In genomic region chr11:67420646-67421420, GRCh38 we compare ENCODE assay signal across 8 cellular contexts. TPM values are rescaled to one million over a fixed set of nuclear protein-coding genes. Genes with fewer than 3 reads are reported as not detected.
DNase-seq lines count a peak whose midpoint lies in the region; ATAC-seq and TF ChIP-seq lines count a peak whose summit lies in the region.

No MANE protein-coding gene starts in this region.

- TF ChIP-seq EP300 in esophagus muscularis mucosa (IDR thresholded peaks at IDR 0.05), result no peak

- H3K9me3 Mint-ChIP-seq in naive B cell, result no peaks in the 10 kb centered on the region

- no peak for TF ChIP-seq POLR2A in esophagus muscularis mucosa (IDR thresholded peaks at IDR 0.05; ENCODE audit: low read depth)

- peak overlapping the region; percentile 73 for H2AFZ ChIP-seq in KMS-11 (ENCODE audit: low read depth)

- TF ChIP-seq CTCF in KMS-11 (conservative IDR thresholded peaks at IDR 0.05; ENCODE audit: low read depth, low read length) (no peak), esophagus muscularis mucosa (IDR thresholded peaks at IDR 0.05) (no peak)

- H3K36me3 Mint-ChIP-seq in naive B cell, result no peaks in the 10 kb centered on the region

- peaks cover 12% of the 10 kb centered on the region for H3K4me1 ChIP-seq in KMS-11 (ENCODE audit: low read depth, poor library complexity, severe bottlenecking)
- peaks cover 42 to 54% (median 46%) of the 10 kb centered on the region in 4 donors for H3K4me1 ChIP-seq in esophagus muscularis mucosa

- peak overlapping the region; percentile 69 for H3K27ac ChIP-seq in KMS-11
- H3K27ac ChIP-seq in esophagus muscularis mucosa (replicated peaks in 1 of 4), result peak overlapping the region; percentile 85 to 95 (median 93)

- no peaks in the 10 kb centered on the region for H3K9me3 ChIP-seq in esophagus muscularis mucosa

- H3K4me3 ChIP-seq in KMS-11 (IDR thresholded peaks at IDR 0.05; ENCODE audit: insufficient read depth, low read depth, low read length) (no peak overlapping the region), esophagus muscularis mucosa (peak overlapping the region; percentile 64 to 87 (median 72))

- DNase-seq in DMS114 treated with DMSO at 0.1 percent for 48 hours (lab: John Stamatoyannopoulos, UW; ENCODE audit: unreplicated experiment), result peak; percentile 92
- DNase-seq in activated T-cell treated with anti-CD3 and anti-CD28 coated beads, Interleukin-2, amount 50 U/mL, for 48 hours, result peak; percentile 99 to 100
- DNase-seq in esophagus muscularis mucosa (ENCODE audit: extremely low spot score), result peak; percentile 98
- peak; percentile 97 for DNase-seq in naive B cell
- DNase-seq in stimulated activated CD8-positive, alpha-beta memory T cell treated with anti-CD3 and anti-CD28 coated beads, Interleukin-7, amount 100 ng/mL, for 48 hours (ENCODE audit: extremely low read depth in 1 of 2, low read depth in 1 of 2), result peak; percentile 95 to 98

- H3K4me3 Mint-ChIP-seq in naive B cell, result peak overlapping the region; percentile 84 to 91 (median 86)

- peak; percentile 79 for ATAC-seq in GM21717 (IDR thresholded peaks at IDR 0.05; ENCODE audit: unreplicated experiment)
- ATAC-seq in naive B cell (ENCODE audit: low read depth in 2 of 2), result peak; percentile 72 to 77

- H3K4me1 Mint-ChIP-seq in naive B cell, result peaks cover 50 to 60% (median 60%) of the 10 kb centered on the region in 3 donors

- H3K27me3 Mint-ChIP-seq in naive B cell, result no peaks in the 10 kb centered on the region

- intact Hi-C loops in esophagus muscularis mucosa (cut with DNase I), result no loop called here

- H3K36me3 ChIP-seq in KMS-11 (ENCODE audit: insufficient read depth) (no peaks in the 10 kb centered on the region), esophagus muscularis mucosa (no peaks in the 10 kb centered on the region)

- peak overlapping the region; percentile 85 for H3K9ac ChIP-seq in KMS-11

- no peaks in the 10 kb centered on the region for H4K20me1 ChIP-seq in KMS-11 (ENCODE audit: insufficient read depth)

- H3K4me2 ChIP-seq in KMS-11, result peak overlapping the region; percentile 71

- WGBS in esophagus muscularis mucosa, result under 1% methylated on average over 46 of the region's 96 CpGs

- peak overlapping the region in 5 of 6 donors; percentile 83 to 97 (median 95) for H3K27ac Mint-ChIP-seq in naive B cell

- H3K27me3 ChIP-seq in KMS-11 (ENCODE audit: insufficient read depth, low read depth) (no peaks in the 10 kb centered on the region; the same call in 1 of the 2 replicates), esophagus muscularis mucosa (no peaks in the 10 kb centered on the region)

- H3K79me2 ChIP-seq in KMS-11 (ENCODE audit: insufficient read depth, low read depth), result no peaks in the 10 kb centered on the region

TF ChIP-seq in PFSK-1, 5 proteins besides CTCF, POLR2A, EP300 and RAD21:
- TF ChIP-seq TAF1 (IDR thresholded peaks at IDR 0.05; ENCODE audit: borderline replicate concordance, insufficient read depth, low read length) (peak; percentile 60; the same call in 1 of the 2 replicates), FOXP2 (optimal IDR thresholded peaks at IDR 0.05; ENCODE audit: borderline replicate concordance, extremely low read depth, extremely low read length, insufficient read depth) (peak; percentile 50), REST (IDR thresholded peaks at IDR 0.05; ENCODE audit: insufficient read depth in 1 of 2, low read depth in 2 of 2, low read length in 2 of 2) (no peak), POLR2AphosphoS5 (IDR thresholded peaks at IDR 0.05; ENCODE audit: low read depth, low read length) (peak; percentile 53; the same call in 1 of the 2 replicates), SIN3A (IDR thresholded peaks at IDR 0.05; ENCODE audit: borderline replicate concordance, insufficient read depth, low read length) (no peak)

RNA-seq across cellular contexts. Expression of gene CARNS1, which starts 5.4 kb away (rescaled TPM):
- polyA plus RNA-seq in PFSK-1 (2012; ENCODE audit: insufficient read length, low read depth), result 1.1 TPM
- total RNA-seq in esophagus muscularis mucosa, result 1 to 10 TPM in 2 of 4 donors, under 1 TPM in 2; 0.83 to 1.9 (median 1.2) TPM
- 1 to 10 TPM in 5 of 6 donors, under 1 TPM in 1; 0.80 to 2.9 (median 1.7) TPM for polyA plus RNA-seq in naive B cell (ENCODE audit: low read depth in 6 of 6)

RNA-seq across cellular contexts. Expression of gene RPS6KB2, which starts 7.5 kb away (rescaled TPM):
- 123 TPM for polyA plus RNA-seq in PFSK-1 (2012; ENCODE audit: insufficient read length, low read depth)
- total RNA-seq in esophagus muscularis mucosa, result 10 to 100 TPM; 34.0 to 51.0 (median 48.0) TPM
- polyA plus RNA-seq in naive B cell (ENCODE audit: low read depth in 6 of 6), result 10 to 100 TPM; 37.9 to 54.7 (median 50.0) TPM

RNA-seq across cellular contexts. Expression of gene PTPRCAP, which starts 16.6 kb away (rescaled TPM):
- polyA plus RNA-seq in PFSK-1 (2012; ENCODE audit: insufficient read length, low read depth), result 4.6 TPM
- total RNA-seq in esophagus muscularis mucosa, result 1 to 10 TPM; 2.4 to 8.9 (median 3.6) TPM
- 1,000 to 10,000 TPM in 3 of 6 donors, 100 to 1,000 TPM in 3; 953 to 1,146 (median 1,009) TPM for polyA plus RNA-seq in naive B cell (ENCODE audit: low read depth in 6 of 6)

RNA-seq across cellular contexts. Expression of gene TBC1D10C, which starts 16.9 kb away (rescaled TPM):
- 3.7 TPM for polyA plus RNA-seq in PFSK-1 (2012; ENCODE audit: insufficient read length, low read depth)
- total RNA-seq in esophagus muscularis mucosa, result 1 to 10 TPM in 3 of 4 donors, under 1 TPM in 1; 0.57 to 2.8 (median 1.2) TPM
- polyA plus RNA-seq in naive B cell (ENCODE audit: low read depth in 6 of 6), result 100 to 1,000 TPM; 190 to 304 (median 239) TPM

RNA-seq across cellular contexts. Expression of gene PPP1CA, which starts 19.2 kb away (rescaled TPM):
- 264 TPM for polyA plus RNA-seq in PFSK-1 (2012; ENCODE audit: insufficient read length, low read depth)
- 10 to 100 TPM; 56.9 to 87.3 (median 78.7) TPM for total RNA-seq in esophagus muscularis mucosa
- polyA plus RNA-seq in naive B cell (ENCODE audit: low read depth in 6 of 6), result 100 to 1,000 TPM; 492 to 795 (median 530) TPM
